ENCODE assay signal across 25 cellular contexts in the genomic region with DNA sequence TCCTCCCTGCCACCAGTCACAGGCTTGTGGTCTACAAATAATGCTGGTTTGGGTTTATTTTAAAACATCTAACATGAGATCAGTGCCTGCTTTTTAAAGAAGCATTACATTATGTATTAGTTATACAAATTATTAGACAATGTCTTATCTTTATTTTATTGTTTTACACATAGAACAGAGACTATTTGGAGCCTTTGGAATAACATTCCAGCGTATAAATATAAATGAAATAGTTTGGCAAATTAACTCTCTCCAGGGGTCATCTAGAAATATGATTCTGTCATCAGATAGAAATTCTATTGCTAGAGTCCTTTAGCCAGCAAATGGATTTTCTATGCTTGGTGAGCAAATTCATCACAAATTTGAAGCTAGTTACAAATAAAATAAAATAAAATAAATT. TPM values are rescaled to one million over a fixed set of nuclear protein-coding genes. Genes with fewer than 3 reads are reported as not detected.
DNase-seq lines count a peak whose midpoint lies in the region; ATAC-seq and TF ChIP-seq lines count a peak whose summit lies in the region.
"Had no signal": no experiment of that assay in that cellular context is flagged by ENCODE, and none has a peak within 500 bp of the region (broad histone marks: within the 10 kb centered on the region; RNA-seq: fewer than 3 reads in every experiment).

No MANE protein-coding gene starts in this region.

- DNase-seq in SJSA1 (ENCODE audit: low read depth in 1 of 2, low spot score in 2 of 2) = peak in 1 of 2 experiments; percentile 37
- peak; percentile 51 for DNase-seq in choroid plexus epithelial cell (ENCODE audit: low read depth)
- no peak for DNase-seq in mesenchymal stem cell
- DNase-seq in tibial artery = no peak
- no peak for DNase-seq in left lobe of liver (ENCODE audit: low spot score)
- DNase-seq: activated B cell treated with CpG ODN at 0.5 μM for 24 hours; activated CD4-positive, alpha-beta T cell treated with anti-CD3 and anti-CD28 coated beads, Interleukin-2, amount 10 ng/mL, durations not matched to agents 7 days and 5 days; activated effector memory CD4-positive, alpha-beta T cell treated with Interleukin-2 at 50 U/mL for 16 hours; activated T-cell treated with anti-CD3 and anti-CD28 coated beads, Interleukin-2, amount 50 U/mL, for 1 hour; anterior cingulate cortex; central memory CD4-positive, alpha-beta T cell; COR-L47; gastrocnemius medialis; H7; NCI-H1694; NCI-H446; NCI-H774; stimulated activated CD4-positive, alpha-beta T cell treated with anti-CD3 and anti-CD28 coated beads, Interleukin-4, amount 100 ng/mL, for 1 hour; T-helper 1 cell had no signal

- H3K14ac ChIP-seq in mesenchymal stem cell (ENCODE audit: low read length in 2 of 2) = no peak overlapping the region

- no peak for TF ChIP-seq CTCF in choroid plexus epithelial cell (conservative IDR thresholded peaks at IDR 0.05; ENCODE audit: low read depth, low read length)
- no peak for TF ChIP-seq CTCF in tibial artery (IDR thresholded peaks at IDR 0.05)

- no peaks in the 10 kb centered on the region for H3K27me3 ChIP-seq in SJSA1 (replicated peaks)
- no peaks in the 10 kb centered on the region for H3K27me3 ChIP-seq in mesenchymal stem cell (ENCODE audit: control insufficient read depth in 1 of 2, insufficient read depth in 1 of 2, low read length in 2 of 2)
- no peaks in the 10 kb centered on the region for H3K27me3 ChIP-seq in tibial artery
- H3K27me3 ChIP-seq: gastrocnemius medialis, hepatocyte, tibial nerve had no signal

- no peak overlapping the region for H2BK15ac ChIP-seq in mesenchymal stem cell (ENCODE audit: low read depth, poor library complexity, severe bottlenecking)

- peaks cover 7% of the 10 kb centered on the region for H3K79me1 ChIP-seq in mesenchymal stem cell (replicated peaks; ENCODE audit: low read length, poor library complexity, severe bottlenecking)

- no peak overlapping the region for H3K18ac ChIP-seq in mesenchymal stem cell (ENCODE audit: low read depth in 1 of 2, low read length in 2 of 2)

- H4K8ac ChIP-seq in mesenchymal stem cell (ENCODE audit: low read length) = no peak overlapping the region

- ATAC-seq in left lobe of liver (no peak), HG03354 (IDR thresholded peaks at IDR 0.05; ENCODE audit: poor library complexity, severe bottlenecking, unreplicated experiment) (no peak), HG03139 (IDR thresholded peaks at IDR 0.05; ENCODE audit: unreplicated experiment) (no peak)
- ATAC-seq: gastrocnemius medialis, sciatic nerve had no signal

- peak overlapping the region; percentile 37 for H3K9ac ChIP-seq in mesenchymal stem cell (ENCODE audit: low read length)

- no peak overlapping the region for H3K4ac ChIP-seq in mesenchymal stem cell (ENCODE audit: low read depth in 1 of 2, low read length in 2 of 2)

- intact Hi-C loops in tibial artery (cut with DNase I; ENCODE audit: low total_unique reads) = no loop called here

- no peak overlapping the region for H3K4me3 ChIP-seq in SJSA1
- H3K4me3 ChIP-seq in choroid plexus epithelial cell (ENCODE audit: low read depth, low read length) = no peak overlapping the region
- peak overlapping the region in 1 of 2 experiments; percentile 25 for H3K4me3 ChIP-seq in mesenchymal stem cell (ENCODE audit: insufficient read depth in 1 of 2, low read depth in 1 of 2, low read length in 2 of 2)
- H3K4me3 ChIP-seq in tibial artery = no peak overlapping the region
- H3K4me3 ChIP-seq: gastrocnemius medialis, hepatocyte, tibial nerve had no signal

- H3K23ac ChIP-seq in mesenchymal stem cell (ENCODE audit: low read length in 2 of 2) = no peak overlapping the region

- no peak overlapping the region for H2AK5ac ChIP-seq in mesenchymal stem cell (ENCODE audit: low read length, severe bottlenecking)

- H3K27ac ChIP-seq in SJSA1 (peak overlapping the region; percentile 28; the same call in 1 of the 2 replicates), mesenchymal stem cell (ENCODE audit: low read length, poor library complexity, severe bottlenecking) (no peak overlapping the region), tibial artery (peak overlapping the region; percentile 58 to 87)
- H3K27ac ChIP-seq: C4-2B, gastrocnemius medialis, hepatocyte had no signal

- no peak overlapping the region for H3K4me2 ChIP-seq in mesenchymal stem cell (ENCODE audit: low read length, poor library complexity, severe bottlenecking)
- H3K4me2 ChIP-seq: hepatocyte had no signal

- H2AFZ ChIP-seq in mesenchymal stem cell (ENCODE audit: low read depth, low read length) = no peak overlapping the region
- H2AFZ ChIP-seq: hepatocyte had no signal

- H3K9me3 ChIP-seq in SJSA1 (replicated peaks) (no peaks in the 10 kb centered on the region), mesenchymal stem cell (ENCODE audit: control insufficient read depth, low read length) (no peaks in the 10 kb centered on the region), tibial artery (no peaks in the 10 kb centered on the region)
- H3K9me3 ChIP-seq: gastrocnemius medialis, tibial nerve had no signal

- peaks cover 66% of the 10 kb centered on the region for H3K36me3 ChIP-seq in SJSA1
- H3K36me3 ChIP-seq in mesenchymal stem cell (ENCODE audit: control insufficient read depth in 1 of 2, insufficient read depth in 2 of 2, low read depth in 1 of 2, low read length in 2 of 2) = peaks cover 7 to 24% of the 10 kb centered on the region in 2 experiments
- no peaks in the 10 kb centered on the region for H3K36me3 ChIP-seq in tibial artery
- H3K36me3 ChIP-seq: gastrocnemius medialis, tibial nerve had no signal

- no peak overlapping the region for H2BK120ac ChIP-seq in mesenchymal stem cell (ENCODE audit: low read depth, low read length)

- H3K4me1 ChIP-seq in SJSA1 (replicated peaks) (peaks cover 67% of the 10 kb centered on the region), mesenchymal stem cell (ENCODE audit: control insufficient read depth, insufficient read depth, low read depth, low read length) (peaks cover 5% of the 10 kb centered on the region), tibial artery (peaks cover 0 to 96% (median 58%) of the 10 kb centered on the region in 4 donors)

- WGBS in mesenchymal stem cell = no CpG with 5 or more reads among the region's 1 CpG

- no peak overlapping the region for H2BK5ac ChIP-seq in mesenchymal stem cell (ENCODE audit: low read depth, low read length, poor library complexity, severe bottlenecking)

- no peak overlapping the region for H2BK12ac ChIP-seq in mesenchymal stem cell (ENCODE audit: low read length in 2 of 2)

- H4K91ac ChIP-seq in mesenchymal stem cell (ENCODE audit: low read length) = no peak overlapping the region

RNA-seq across cellular contexts. Expression of a gene that starts 22.5 kb away (rescaled TPM):
- total RNA-seq in SJSA1 (2014; rRNA removed; shearing (Covaris generic)) = 93.8 and 195 TPM in 2 replicates
- polyA plus RNA-seq in mesenchymal stem cell (2013, experiment 1 of 2) = 39.4 TPM
- polyA plus RNA-seq in mesenchymal stem cell (2013, experiment 2 of 2) = 35.3 TPM
- total RNA-seq in left lobe of liver = 3.4 TPM

Comparison
In these comparisons a context has a peak if more than half of its experiments do, and no peak if none do; other contexts are left out.
1. RNA of a gene that starts 22.5 kb away (total RNA-seq): 93.8 to 195 TPM in SJSA1; 3.4 TPM in left lobe of liver (single experiment); every median in the first group is over 10 times any median in the second.